ENCODE assay signal across 19 cellular contexts in genomic region chr16:73041644-73042043, GRCh38.
"Had no signal": no experiment of that assay in that cellular context is flagged by ENCODE, and none has a peak within 500 bp of the region (broad histone marks: within the 10 kb centered on the region; RNA-seq: fewer than 3 reads in every experiment).

No MANE protein-coding gene starts in this region.

- DNase-seq: activated CD4-positive, alpha-beta memory T cell treated with anti-CD3 and anti-CD28 coated beads, Interleukin-2, amount 10 ng/mL, durations not matched to agents 7 days and 5 days; activated CD4-positive, alpha-beta T cell treated with anti-CD3 and anti-CD28 coated beads for 4 hours; activated CD4-positive, CD25-positive, alpha-beta regulatory T cell; activated effector memory CD4-positive, alpha-beta T cell treated with Interleukin-2 at 50 U/mL for 16 hours; activated naive CD4-positive, alpha-beta T cell treated with anti-CD3 and anti-CD28 coated beads for 36 hours; activated naive CD8-positive, alpha-beta T cell treated with anti-CD3 and anti-CD28 coated beads, Interleukin-2, amount 10 ng/mL, durations not matched to agents 7 days and 5 days; activated T-cell treated with anti-CD3 and anti-CD28 coated beads, Interleukin-2, amount 50 U/mL, for 72 hours; amniotic stem cell; cerebellar nuclear complex; effector CD4-positive, alpha-beta T cell; erythroblast; foreskin fibroblast; left colon; stimulated activated CD4-positive, alpha-beta T cell treated with anti-CD3 and anti-CD28 coated beads, Interleukin-2, amount 100 ng/mL, for 48 hours; stimulated activated naive CD4-positive, alpha-beta T cell; T-helper 9 cell had no signal

- H3K4me3 ChIP-seq: neural progenitor cell had no signal

- H3K9me3 Mint-ChIP-seq: activated CD4-positive, alpha-beta memory T cell treated with anti-CD3 and anti-CD28 coated beads, Interleukin-2, amount 10 ng/mL, durations not matched to agents 7 days and 5 days; activated naive CD4-positive, alpha-beta T cell treated with anti-CD3 and anti-CD28 coated beads for 36 hours; activated naive CD8-positive, alpha-beta T cell treated with anti-CD3 and anti-CD28 coated beads, Interleukin-2, amount 10 ng/mL, durations not matched to agents 7 days and 5 days; activated T-cell treated with anti-CD3 and anti-CD28 coated beads, Interleukin-2, amount 50 U/mL, for 72 hours; memory B cell; neural progenitor cell had no signal

- ATAC-seq: activated T-cell treated with anti-CD3 and anti-CD28 coated beads, Interleukin-2, amount 50 U/mL, for 72 hours; left colon; sciatic nerve had no signal

- H3K27ac ChIP-seq: neural progenitor cell had no signal

- H3K4me3 Mint-ChIP-seq: activated CD4-positive, alpha-beta memory T cell treated with anti-CD3 and anti-CD28 coated beads, Interleukin-2, amount 10 ng/mL, durations not matched to agents 7 days and 5 days; activated naive CD4-positive, alpha-beta T cell treated with anti-CD3 and anti-CD28 coated beads for 36 hours; activated naive CD8-positive, alpha-beta T cell treated with anti-CD3 and anti-CD28 coated beads, Interleukin-2, amount 10 ng/mL, durations not matched to agents 7 days and 5 days; activated T-cell treated with anti-CD3 and anti-CD28 coated beads, Interleukin-2, amount 50 U/mL, for 72 hours; memory B cell; neural progenitor cell had no signal

- H3K36me3 Mint-ChIP-seq: memory B cell had no signal

- H3K4me1 Mint-ChIP-seq: activated CD4-positive, alpha-beta memory T cell treated with anti-CD3 and anti-CD28 coated beads, Interleukin-2, amount 10 ng/mL, durations not matched to agents 7 days and 5 days had no signal

- H3K27ac Mint-ChIP-seq: activated CD4-positive, alpha-beta memory T cell treated with anti-CD3 and anti-CD28 coated beads, Interleukin-2, amount 10 ng/mL, durations not matched to agents 7 days and 5 days; activated naive CD4-positive, alpha-beta T cell treated with anti-CD3 and anti-CD28 coated beads for 36 hours; activated naive CD8-positive, alpha-beta T cell treated with anti-CD3 and anti-CD28 coated beads, Interleukin-2, amount 10 ng/mL, durations not matched to agents 7 days and 5 days; activated T-cell treated with anti-CD3 and anti-CD28 coated beads, Interleukin-2, amount 50 U/mL, for 72 hours; memory B cell; neural progenitor cell had no signal

- H3K36me3 ChIP-seq: neural progenitor cell had no signal
